8 cellular contexts compared by ENCODE assay signal in genomic region chr5:138032572-138033274, GRCh38. TPM values are rescaled to one million over a fixed set of nuclear protein-coding genes. Genes with fewer than 3 reads are reported as not detected.
DNase-seq lines count a peak whose midpoint lies in the region; ATAC-seq and TF ChIP-seq lines count a peak whose summit lies in the region.

Gene FAM13B, minus strand, starts transcription at chr5:138033079. Its CDS starts 13,968 bp downstream, at chr5:138019111.

- no peaks in the 10 kb centered on the region for H3F3A ChIP-seq in neural cell (ENCODE audit: insufficient read depth, low read length, poor library complexity, severe bottlenecking)

- H3K79me2 ChIP-seq in neural cell (replicated peaks; ENCODE audit: insufficient read depth, low read length), result peaks cover 45% of the 10 kb centered on the region

- H3K4me1 Mint-ChIP-seq in activated T-helper 2 cell treated with anti-CD3 and anti-CD28 coated beads, Interferon-gamma antibody, Interleukin-2, Interleukin-4, amounts not matched to agents 10 μg/mL and 5 μg/mL and 100 μg/mL, durations not matched to agents 14 hours and 24 hours and 36 hours (ENCODE audit: low read depth), result peaks cover 53% of the 10 kb centered on the region

- no peaks in the 10 kb centered on the region for H4K20me1 ChIP-seq in neural cell (ENCODE audit: insufficient read depth)

- peaks cover 26% of the 10 kb centered on the region for H3K4me1 ChIP-seq in stomach smooth muscle (ENCODE audit: control insufficient read depth, insufficient read depth, low read length)

- TF ChIP-seq RAD21 in neural cell (conservative IDR thresholded peaks at IDR 0.05), result peak; percentile 29

- TF ChIP-seq CTCF in fibroblast of pulmonary artery (IDR thresholded peaks at IDR 0.05; ENCODE audit: low read length, missing control alignments), result no peak
- TF ChIP-seq CTCF in neural cell (IDR thresholded peaks at IDR 0.05; ENCODE audit: poor library complexity, severe bottlenecking), result peak; percentile 31

- H3K36me3 ChIP-seq in neural cell (ENCODE audit: insufficient read depth, low read length), result no peaks in the 10 kb centered on the region
- H3K36me3 ChIP-seq in stomach smooth muscle (ENCODE audit: control insufficient read depth in 2 of 2, insufficient read depth in 2 of 2, low read length in 2 of 2), result no peaks in the 10 kb centered on the region

- peak; percentile 54 for ATAC-seq in GM21723 (IDR thresholded peaks at IDR 0.05; ENCODE audit: unreplicated experiment)

- no peaks in the 10 kb centered on the region for H3K27me3 Mint-ChIP-seq in activated T-helper 2 cell treated with anti-CD3 and anti-CD28 coated beads, Interferon-gamma antibody, Interleukin-2, Interleukin-4, amounts not matched to agents 10 μg/mL and 5 μg/mL and 100 μg/mL, durations not matched to agents 14 hours and 24 hours and 36 hours (ENCODE audit: low read depth)

- peaks cover 29% of the 10 kb centered on the region for H3K36me3 Mint-ChIP-seq in activated T-helper 2 cell treated with anti-CD3 and anti-CD28 coated beads, Interferon-gamma antibody, Interleukin-2, Interleukin-4, amounts not matched to agents 10 μg/mL and 5 μg/mL and 100 μg/mL, durations not matched to agents 14 hours and 24 hours and 36 hours (ENCODE audit: low read depth)

- H3K9ac ChIP-seq in neural cell (ENCODE audit: low read length) (peak within 1 kb of the TSS; percentile 100), stomach smooth muscle (ENCODE audit: low read length in 2 of 2) (peak within 1 kb of the TSS; percentile 96 to 98)

- H3K4me3 Mint-ChIP-seq in activated T-helper 2 cell treated with anti-CD3 and anti-CD28 coated beads, Interferon-gamma antibody, Interleukin-2, Interleukin-4, amounts not matched to agents 10 μg/mL and 5 μg/mL and 100 μg/mL, durations not matched to agents 14 hours and 24 hours and 36 hours (ENCODE audit: low read depth), result peak within 1 kb of the TSS; percentile 99

- intact Hi-C loops in activated T-helper 2 cell treated with anti-CD3 and anti-CD28 coated beads, Interferon-gamma antibody, Interleukin-2, Interleukin-4, amounts not matched to agents 10 μg/mL and 5 μg/mL and 100 μg/mL, durations not matched to agents 14 hours and 24 hours and 36 hours (cut with micrococcal nuclease), result loop anchor here (1.0 to 10.0 kb wide), 5 partner anchors 34 to 302 kb away; partner anchors contain the start of genes BRD8, CDC25C, FAM53C and HNRNPA0

- TF ChIP-seq EP300 in neural cell (conservative IDR thresholded peaks at IDR 0.05; ENCODE audit: poor library complexity, severe bottlenecking), result peak; percentile 55

- H2AFZ ChIP-seq in neural cell (ENCODE audit: low read depth, low read length), result peak within 1 kb of the TSS; percentile 87

- peak within 1 kb of the TSS; percentile 99 for H3K27ac Mint-ChIP-seq in activated T-helper 2 cell treated with anti-CD3 and anti-CD28 coated beads, Interferon-gamma antibody, Interleukin-2, Interleukin-4, amounts not matched to agents 10 μg/mL and 5 μg/mL and 100 μg/mL, durations not matched to agents 14 hours and 24 hours and 36 hours

- peak within 1 kb of the TSS; percentile 66 for H3K4me2 ChIP-seq in neural cell (ENCODE audit: low read length)

- peak within 1 kb of the TSS; percentile 90 for H3K4me3 ChIP-seq in Jurkat, Clone E6-1 (ENCODE audit: low read length)
- H3K4me3 ChIP-seq in fibroblast of pulmonary artery (replicated peaks; ENCODE audit: low read depth, low read length) (peak within 1 kb of the TSS; percentile 96), neural cell (ENCODE audit: low read length) (peak within 1 kb of the TSS; percentile 93), stomach smooth muscle (ENCODE audit: low read length in 2 of 2) (peak within 1 kb of the TSS; percentile 80 to 98)

- no peaks in the 10 kb centered on the region for H3K9me3 Mint-ChIP-seq in activated T-helper 2 cell treated with anti-CD3 and anti-CD28 coated beads, Interferon-gamma antibody, Interleukin-2, Interleukin-4, amounts not matched to agents 10 μg/mL and 5 μg/mL and 100 μg/mL, durations not matched to agents 14 hours and 24 hours and 36 hours

- H3K27me3 ChIP-seq in neural cell (ENCODE audit: insufficient read depth, low read depth, low read length), result no peaks in the 10 kb centered on the region
- H3K27me3 ChIP-seq in stomach smooth muscle (ENCODE audit: control insufficient read depth in 1 of 2, insufficient read depth in 2 of 2, low read length in 2 of 2), result no peaks in the 10 kb centered on the region

- H3K9me3 ChIP-seq in neural cell (ENCODE audit: low read length), result no peaks in the 10 kb centered on the region
- H3K9me3 ChIP-seq in stomach smooth muscle (ENCODE audit: control insufficient read depth in 2 of 2, low read length in 2 of 2), result no peaks in the 10 kb centered on the region

- H3K27ac ChIP-seq in neural cell (ENCODE audit: low read length) (peak within 1 kb of the TSS; percentile 100), stomach smooth muscle (ENCODE audit: low read length) (peak within 1 kb of the TSS; percentile 98)

- TF ChIP-seq POLR2A in Raji (IDR thresholded peaks at IDR 0.05; ENCODE audit: insufficient read depth, low read depth, low read length), result peak; percentile 90

- no peaks in the 10 kb centered on the region for H3K9me2 ChIP-seq in neural cell (ENCODE audit: insufficient read depth, low read length)

- DNase-seq in DMS53 treated with DMSO at 0.1 percent for 48 hours (lab: John Stamatoyannopoulos, UW; ENCODE audit: unreplicated experiment) (peak; percentile 69), fibroblast of pulmonary artery (ENCODE audit: low read depth) (peak; percentile 69)
- peak; percentile 71 for DNase-seq in Jurkat, Clone E6-1 (ENCODE audit: low read depth, low spot score)
- peak; percentile 79 for DNase-seq in activated T-helper 2 cell treated with anti-CD3 and anti-CD28 coated beads, Interferon-gamma antibody, Interleukin-2, Interleukin-4, amounts not matched to agents 10 μg/mL and 5 μg/mL and 100 μg/mL, durations not matched to agents 14 hours and 24 hours and 36 hours (ENCODE audit: low spot score)

TF ChIP-seq in neural cell, 6 proteins besides CTCF, POLR2A, EP300 and RAD21:
- TF ChIP-seq REST (IDR thresholded peaks at IDR 0.05; ENCODE audit: borderline replicate concordance), result peak; percentile 84
- peak; percentile 90 for TF ChIP-seq TAF1 (IDR thresholded peaks at IDR 0.05; ENCODE audit: low read depth)
- TF ChIP-seq POLR2AphosphoS5 (IDR thresholded peaks at IDR 0.05), result peak; percentile 97
- TF ChIP-seq SMC3 (conservative IDR thresholded peaks at IDR 0.05; ENCODE audit: poor library complexity), result peak; percentile 28
- peak; percentile 57 for TF ChIP-seq MXI1 (conservative IDR thresholded peaks at IDR 0.05; ENCODE audit: poor library complexity, severe bottlenecking)
- no peak for TF ChIP-seq EZH2 (IDR thresholded peaks at IDR 0.05; ENCODE audit: borderline replicate concordance, insufficient read depth, low read length, poor library complexity, severe bottlenecking)

RNA-seq across cellular contexts. Expression of gene FAM13B, which starts in this region (rescaled TPM):
- polyA plus RNA-seq in Jurkat, Clone E6-1 (2012; ENCODE audit: insufficient read depth, insufficient read length), result 11.2 TPM
- total RNA-seq in activated T-helper 2 cell treated with anti-CD3 and anti-CD28 coated beads, Interferon-gamma antibody, Interleukin-2, Interleukin-4, amounts not matched to agents 10 μg/mL and 5 μg/mL and 100 μg/mL, durations not matched to agents 14 hours and 24 hours and 36 hours, result 20.3 and 22.8 TPM in 2 replicates
- 51.9 and 61.6 TPM in 2 replicates for polyA plus RNA-seq in neural cell
- 93.7 and 110 TPM in 2 replicates for polyA minus RNA-seq in neural cell

Comparison
In these comparisons a context has a peak if more than half of its experiments do, and no peak if none do; other contexts are left out.
1. Peak in every context shown above with its lines: DNase-seq, ATAC-seq, H3K4me3 ChIP-seq and H3K27ac ChIP-seq.